In genomic region chr12:93519859-93520258, GRCh38 we compare ENCODE assay signal across 19 cellular contexts. TPM values are rescaled to one million over a fixed set of nuclear protein-coding genes. Genes with fewer than 3 reads are reported as not detected.
DNase-seq lines count a peak whose midpoint lies in the region; ATAC-seq and TF ChIP-seq lines count a peak whose summit lies in the region.
"Had no signal": no experiment of that assay in that cellular context is flagged by ENCODE, and none has a peak within 500 bp of the region (broad histone marks: within the 10 kb centered on the region; RNA-seq: fewer than 3 reads in every experiment).

No MANE protein-coding gene starts in this region.

- H3K4me3 Mint-ChIP-seq in endodermal cell = no peak overlapping the region
- H3K4me3 Mint-ChIP-seq: CD14-positive monocyte; CD4-positive, alpha-beta memory T cell; GM23338; IgD-negative memory B cell had no signal

- TF ChIP-seq CTCF in endodermal cell (conservative IDR thresholded peaks at IDR 0.05) (no peak), smooth muscle cell (IDR thresholded peaks at IDR 0.05; ENCODE audit: borderline replicate concordance, insufficient read depth, poor library complexity, severe bottlenecking) (no peak)

- no peaks in the 10 kb centered on the region for H3K27me3 Mint-ChIP-seq in endodermal cell (ENCODE audit: insufficient read depth)
- H3K27me3 Mint-ChIP-seq: CD4-positive, alpha-beta memory T cell had no signal

- H3K36me3 ChIP-seq in endodermal cell (ENCODE audit: control insufficient read depth, insufficient read depth, low read length) (no peaks in the 10 kb centered on the region), smooth muscle cell (ENCODE audit: low read depth) (no peaks in the 10 kb centered on the region)
- H3K36me3 ChIP-seq: BLaER1 had no signal

- H2AFZ ChIP-seq in smooth muscle cell (ENCODE audit: low read depth) = no peak overlapping the region
- H2AFZ ChIP-seq: GM23338 had no signal

- H3K36me3 Mint-ChIP-seq in endodermal cell (ENCODE audit: low read depth) = no peaks in the 10 kb centered on the region
- H3K36me3 Mint-ChIP-seq: CD14-positive monocyte had no signal

- peak overlapping the region; percentile 6 for H3K27ac Mint-ChIP-seq in endodermal cell
- H3K27ac Mint-ChIP-seq: CD14-positive monocyte, GM23338 had no signal

- H3K4me1 ChIP-seq in endodermal cell (ENCODE audit: control insufficient read depth, insufficient read depth, low read length) = peaks cover 6% of the 10 kb centered on the region
- no peaks in the 10 kb centered on the region for H3K4me1 ChIP-seq in smooth muscle cell (ENCODE audit: low read depth)
- H3K4me1 ChIP-seq: BLaER1 had no signal

- DNase-seq in NCI-H524 (lab: John Stamatoyannopoulos, UW) (peak; percentile 9 to 30), NCI-H524 treated with DMSO at 0.1 percent for 48 hours (lab: John Stamatoyannopoulos, UW) (no peak), NCI-H69 (lab: John Stamatoyannopoulos, UW) (peak; percentile 16), endodermal cell (no peak), smooth muscle cell (lab: John Stamatoyannopoulos, UW; ENCODE audit: unreplicated experiment) (no peak)
- DNase-seq: AML-193; CD4-positive, alpha-beta memory T cell; DMS153; DMS79; GDM1; HCEC 1CT had no signal

- H3K27ac ChIP-seq in endodermal cell (ENCODE audit: low read depth, low read length) (no peak overlapping the region), smooth muscle cell (ENCODE audit: low read depth) (no peak overlapping the region)
- H3K27ac ChIP-seq: 22Rv1, A549, BLaER1 had no signal

- H3K9me3 Mint-ChIP-seq in endodermal cell = no peaks in the 10 kb centered on the region
- H3K9me3 Mint-ChIP-seq: CD4-positive, alpha-beta memory T cell; GM23338 had no signal

- WGBS in endodermal cell (ENCODE audit: insufficient coverage in 1 of 2, insufficient read length in 1 of 2), 2 experiments = 80 to 83% methylated on average over 1 to 2 of the region's 2 CpGs
- 50% methylated on average over 2 of the region's 2 CpGs for WGBS in smooth muscle cell (ENCODE audit: low lambda C conversion rate)

- H3K9ac ChIP-seq in endodermal cell (ENCODE audit: extremely low read depth, low read length, poor library complexity, severe bottlenecking) (no peak overlapping the region), smooth muscle cell (ENCODE audit: low read depth) (no peak overlapping the region)
- H3K9ac ChIP-seq: BLaER1 had no signal

- H3K79me2 ChIP-seq in smooth muscle cell (ENCODE audit: low read depth) = no peaks in the 10 kb centered on the region

- H3K4me3 ChIP-seq in endodermal cell (ENCODE audit: low read length) (no peak overlapping the region), smooth muscle cell (no peak overlapping the region)
- H3K4me3 ChIP-seq: A549, BLaER1, GM23338 had no signal

- H3K27me3 ChIP-seq in endodermal cell (ENCODE audit: control insufficient read depth, insufficient read depth, low read length, poor library complexity, severe bottlenecking) = no peaks in the 10 kb centered on the region
- H3K27me3 ChIP-seq in smooth muscle cell (ENCODE audit: low read depth) = no peaks in the 10 kb centered on the region
- H3K27me3 ChIP-seq: BLaER1 had no signal

- no peaks in the 10 kb centered on the region for H4K20me1 ChIP-seq in smooth muscle cell (ENCODE audit: low read depth)
- H4K20me1 ChIP-seq: BLaER1 had no signal

- H3K4me1 Mint-ChIP-seq in endodermal cell = peaks cover 41% of the 10 kb centered on the region
- H3K4me1 Mint-ChIP-seq: CD14-positive monocyte, IgD-negative memory B cell had no signal

- peak overlapping the region; percentile 8 for H3K4me2 ChIP-seq in smooth muscle cell
- H3K4me2 ChIP-seq: A549, BLaER1, GM23338 had no signal

- H3K9me3 ChIP-seq in endodermal cell (ENCODE audit: control insufficient read depth, low read length) = no peaks in the 10 kb centered on the region
- H3K9me3 ChIP-seq in smooth muscle cell (replicated peaks; ENCODE audit: low read depth) = no peaks in the 10 kb centered on the region
- H3K9me3 ChIP-seq: A549, BLaER1 had no signal

- no peaks in the 10 kb centered on the region for H3F3A ChIP-seq in smooth muscle cell (ENCODE audit: low read depth)

- no peak for ATAC-seq in GM19452 (IDR thresholded peaks at IDR 0.05; ENCODE audit: unreplicated experiment)
- no peak for ATAC-seq in GM18502 (IDR thresholded peaks at IDR 0.05; ENCODE audit: poor library complexity, unreplicated experiment)
- ATAC-seq: A549, GM23338 had no signal

RNA-seq across cellular contexts. Expression of gene MRPL42, which starts 52.5 kb away (rescaled TPM):
- total RNA-seq in endodermal cell (100 to 1,000 TPM in 1 of 2 donors, 10 to 100 TPM in 1; 91.1 to 131 TPM), smooth muscle cell (113 and 135 TPM in 2 replicates)
- polyA plus RNA-seq in endodermal cell (2013, experiment 1 of 2) = 140 TPM
- polyA plus RNA-seq in endodermal cell (2013, experiment 2 of 2) = 125 TPM
- polyA plus RNA-seq in smooth muscle cell = 82.8 and 85.5 TPM in 2 replicates

RNA-seq across cellular contexts. Expression of gene SOCS2, which starts 52.6 kb away (rescaled TPM):
- total RNA-seq in endodermal cell (10 to 100 TPM; 46.9 to 60.2 TPM), smooth muscle cell (18.6 and 20.1 TPM in 2 replicates)
- 20.2 TPM for polyA plus RNA-seq in endodermal cell (2013, experiment 1 of 2)
- 21.4 TPM for polyA plus RNA-seq in endodermal cell (2013, experiment 2 of 2)
- polyA plus RNA-seq in smooth muscle cell = 4.9 and 10.8 TPM in 2 replicates

Comparison
In these comparisons a context has a peak if more than half of its experiments do, and no peak if none do; other contexts are left out.
1. DNase-seq: peak in NCI-H524 (2 of 2) and NCI-H69 (single experiment); none in NCI-H524 treated with DMSO at 0.1 percent for 48 hours (single experiment), endodermal cell (single experiment) and smooth muscle cell (single experiment).